Comparison of ENCODE assay signal across 36 cellular contexts in the genomic region with DNA sequence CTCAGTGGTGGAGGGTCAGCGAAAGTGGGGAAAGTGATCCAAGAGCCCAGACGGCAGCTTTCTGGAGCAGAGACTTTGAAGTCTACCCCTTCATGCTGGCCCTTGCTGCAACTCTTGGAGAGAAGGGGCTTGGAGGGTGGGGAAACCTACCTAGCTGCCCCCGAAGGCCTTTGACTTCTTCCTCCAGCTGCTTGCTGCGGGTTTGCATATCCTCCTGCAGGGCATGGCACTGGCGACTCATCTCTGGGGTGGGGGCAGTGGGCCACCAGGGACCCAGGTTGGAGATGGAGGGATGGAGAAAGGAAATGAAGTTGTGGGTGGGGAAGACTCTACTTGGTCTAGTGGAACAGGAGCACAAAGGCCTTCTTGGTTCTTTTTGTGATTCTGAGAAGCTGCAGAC. TPM values are rescaled to one million over a fixed set of nuclear protein-coding genes. Genes with fewer than 3 reads are reported as not detected.
"Had no signal": no experiment of that assay in that cellular context is flagged by ENCODE, and none has a peak within 500 bp of the region (broad histone marks: within the 10 kb centered on the region; RNA-seq: fewer than 3 reads in every experiment).

No MANE protein-coding gene starts in this region.

- ATAC-seq: activated CD8-positive, alpha-beta T cell treated with anti-CD3 and anti-CD28 coated beads for 36 hours; Right ventricle myocardium inferior had no signal

- H3K4me1 ChIP-seq: SJCRH30 had no signal

- H3K27ac Mint-ChIP-seq: activated CD8-positive, alpha-beta T cell treated with anti-CD3 and anti-CD28 coated beads for 36 hours; activated naive CD8-positive, alpha-beta T cell; activated T-cell treated with anti-CD3 and anti-CD28 coated beads, Interleukin-2, amount 50 U/mL, for 24 hours; activated T-helper 2 cell treated with anti-CD3 and anti-CD28 coated beads, Interferon-gamma antibody, Interleukin-2, Interleukin-4, amounts not matched to agents 10 μg/mL and 5 μg/mL and 100 μg/mL, durations not matched to agents 14 hours and 24 hours and 36 hours; T-helper 1 cell treated with Interleukin-12 subunit alpha and Interleukin-12 subunit beta and Interleukin-4 antibody, amounts not matched to agents 30 μg/mL and 1 μg/mL, for 36 hours; T-helper 2 cell treated with Interferon-gamma antibody and Interleukin-4, amounts not matched to agents 5 μg/mL and 100 μg/mL, for 36 hours had no signal

- H3K27me3 ChIP-seq: brain microvascular endothelial cell, SJCRH30 had no signal

- H3K9me3 ChIP-seq: SJCRH30 had no signal

- H3K4me1 Mint-ChIP-seq: central memory CD8-positive, alpha-beta T cell had no signal

- H3K4me3 ChIP-seq: PC-9, SJCRH30, SK-N-MC had no signal

- H3K4me2 ChIP-seq: PC-9 had no signal

- H3K36me3 Mint-ChIP-seq: activated naive CD8-positive, alpha-beta T cell had no signal

- H3K4me3 Mint-ChIP-seq: activated CD4-positive, alpha-beta T cell treated with anti-CD3 and anti-CD28 coated beads, Interleukin-2, amount 10 ng/mL, durations not matched to agents 24 days and 14 days; activated CD8-positive, alpha-beta T cell treated with anti-CD3 and anti-CD28 coated beads for 36 hours; activated naive CD8-positive, alpha-beta T cell; activated T-cell treated with anti-CD3 and anti-CD28 coated beads, Interleukin-2, amount 50 U/mL, for 24 hours; central memory CD8-positive, alpha-beta T cell; T-helper 1 cell treated with Interleukin-12 subunit alpha and Interleukin-12 subunit beta and Interleukin-4 antibody, amounts not matched to agents 30 μg/mL and 1 μg/mL, for 36 hours; T-helper 2 cell treated with Interferon-gamma antibody and Interleukin-4, amounts not matched to agents 5 μg/mL and 100 μg/mL, for 36 hours had no signal

- H3K9me3 Mint-ChIP-seq: activated CD4-positive, alpha-beta T cell treated with anti-CD3 and anti-CD28 coated beads, Interleukin-2, amount 10 ng/mL, durations not matched to agents 24 days and 14 days; activated CD8-positive, alpha-beta T cell treated with anti-CD3 and anti-CD28 coated beads for 36 hours; activated T-cell treated with anti-CD3 and anti-CD28 coated beads, Interleukin-2, amount 50 U/mL, for 24 hours; activated T-helper 2 cell treated with anti-CD3 and anti-CD28 coated beads, Interferon-gamma antibody, Interleukin-2, Interleukin-4, amounts not matched to agents 10 μg/mL and 5 μg/mL and 100 μg/mL, durations not matched to agents 14 hours and 24 hours and 36 hours; central memory CD8-positive, alpha-beta T cell; T-helper 1 cell treated with Interleukin-12 subunit alpha and Interleukin-12 subunit beta and Interleukin-4 antibody, amounts not matched to agents 30 μg/mL and 1 μg/mL, for 36 hours; T-helper 2 cell treated with Interferon-gamma antibody and Interleukin-4, amounts not matched to agents 5 μg/mL and 100 μg/mL, for 36 hours had no signal

- FAIRE-seq: RCC 7860, TTC549 had no signal

- H3K27me3 Mint-ChIP-seq: activated CD4-positive, alpha-beta T cell treated with anti-CD3 and anti-CD28 coated beads, Interleukin-2, amount 10 ng/mL, durations not matched to agents 24 days and 14 days; activated CD8-positive, alpha-beta T cell treated with anti-CD3 and anti-CD28 coated beads for 36 hours; activated naive CD8-positive, alpha-beta T cell; activated T-cell treated with anti-CD3 and anti-CD28 coated beads, Interleukin-2, amount 50 U/mL, for 24 hours had no signal

- DNase-seq: activated CD4-positive, alpha-beta T cell treated with anti-CD3 and anti-CD28 coated beads, Interleukin-2, amount 10 ng/mL, durations not matched to agents 24 days and 14 days; activated CD4-positive, alpha-beta T cell treated with anti-CD3 and anti-CD28 coated beads, Interleukin-2, amount 50 U/mL, for 4 hours; activated CD8-positive, alpha-beta T cell treated with anti-CD3 and anti-CD28 coated beads for 36 hours; activated gamma-delta T cell; activated naive CD4-positive, alpha-beta T cell treated with Interleukin-2 at 50 U/mL for 16 hours; activated T-cell treated with anti-CD3 and anti-CD28 coated beads, Interleukin-2, amount 50 U/mL, for 24 hours; amniotic stem cell; brain microvascular endothelial cell; MM.1S; MV-4-11; NCI-H1092 treated with DMSO at 0.1 percent for 48 hours; NCI-H1417; NCI-H146; NCI-H187; NCI-H2029 treated with DMSO at 0.1 percent for 48 hours; NCI-H2107; NCI-H2171; NCI-H510A; NCI-H526; NCI-H748 treated with DMSO at 0.1 percent for 48 hours; NK-92 treated with Interleukin-12 subunit alpha and Interleukin-12 subunit beta, amount 100 ng/mL, for 24 hours; PC-9; SJCRH30 had no signal

- H3K27ac ChIP-seq: brain microvascular endothelial cell, PC-9, RWPE1, SJCRH30, SK-N-MC had no signal

- H3K36me3 ChIP-seq: brain microvascular endothelial cell, SJCRH30 had no signal

- H2AFZ ChIP-seq: PC-9 had no signal

RNA-seq across cellular contexts. Expression of gene NHERF4, which starts 7.7 kb away (rescaled TPM):
- total RNA-seq: activated CD8-positive, alpha-beta memory T cell treated with anti-CD3 and anti-CD28 coated beads for 36 hours; LHCN-M2; OCI-LY7; PC-9; Right ventricle myocardium inferior; SJCRH30 had no signal

RNA-seq across cellular contexts. Expression of gene ABCG4, which starts 44.1 kb away (rescaled TPM):
- total RNA-seq: activated CD8-positive, alpha-beta T cell treated with anti-CD3 and anti-CD28 coated beads for 36 hours; OCI-LY7 had no signal
